In genomic region chr10:125006921-125007391, GRCh38 we compare ENCODE assay signal across 9 cellular contexts.
DNase-seq lines count a peak whose midpoint lies in the region; ATAC-seq, FAIRE-seq and TF ChIP-seq lines count a peak whose summit lies in the region.
"Had no signal": no experiment of that assay in that cellular context is flagged by ENCODE, and none has a peak within 500 bp of the region (broad histone marks: within the 10 kb centered on the region; RNA-seq: fewer than 3 reads in every experiment).

No MANE protein-coding gene starts in this region.

- H4K5ac ChIP-seq in mesendoderm (ENCODE audit: low read length), result no peak overlapping the region

- TF ChIP-seq CTCF in left ventricle myocardium inferior (IDR thresholded peaks at IDR 0.05; ENCODE audit: borderline replicate concordance) (no peak), fibroblast of mammary gland (conservative IDR thresholded peaks at IDR 0.05; ENCODE audit: control insufficient read depth, insufficient read depth, low read depth, low read length) (no peak), neural cell (IDR thresholded peaks at IDR 0.05; ENCODE audit: poor library complexity, severe bottlenecking) (no peak), colonic mucosa (IDR thresholded peaks at IDR 0.05) (no peak)

- no peak overlapping the region for H4K8ac ChIP-seq in mesendoderm (ENCODE audit: low read depth, low read length)

- H3K9ac ChIP-seq in neural cell (ENCODE audit: low read length) (no peak overlapping the region), mesendoderm (ENCODE audit: low read length) (no peak overlapping the region), colonic mucosa (ENCODE audit: low read depth in 2 of 2, low read length in 2 of 2) (no peak overlapping the region)

- no peak overlapping the region for H3K23ac ChIP-seq in mesendoderm (ENCODE audit: low read length)

- H3K4me3 ChIP-seq in left ventricle myocardium inferior (no peak overlapping the region), fibroblast of mammary gland (ENCODE audit: control insufficient read depth, low read depth, low read length) (no peak overlapping the region), neural cell (ENCODE audit: low read length) (no peak overlapping the region), mesendoderm (ENCODE audit: low read length) (no peak overlapping the region), colonic mucosa (no peak overlapping the region)

- H3K79me2 ChIP-seq in neural cell (replicated peaks; ENCODE audit: insufficient read depth, low read length) (peaks cover 17% of the 10 kb centered on the region), mesendoderm (ENCODE audit: control insufficient read depth, insufficient read depth, low read length) (peaks cover 67% of the 10 kb centered on the region)

- DNase-seq in Right ventricle myocardium superior (no peak), left ventricle myocardium inferior (no peak), fibroblast of mammary gland (ENCODE audit: low read depth) (peak; percentile 66), mesendoderm (no peak), GM12892 (ENCODE audit: insufficient read length) (no peak), glomerular visceral epithelial cell (ENCODE audit: extremely low spot score) (no peak), colonic mucosa (no peak)
- DNase-seq: brain microvascular endothelial cell had no signal

- no peak overlapping the region for H2AFZ ChIP-seq in neural cell (ENCODE audit: low read depth, low read length)

- no peaks in the 10 kb centered on the region for H4K20me1 ChIP-seq in neural cell (ENCODE audit: insufficient read depth)

- H3K4me1 ChIP-seq in left ventricle myocardium inferior (peaks cover 81% of the 10 kb centered on the region), mesendoderm (ENCODE audit: control insufficient read depth, low read depth, low read length) (peaks cover 5% of the 10 kb centered on the region), colonic mucosa (peaks cover 9% of the 10 kb centered on the region)

- H3K36me3 ChIP-seq in left ventricle myocardium inferior (peaks cover 12% of the 10 kb centered on the region), neural cell (ENCODE audit: insufficient read depth, low read length) (no peaks in the 10 kb centered on the region), mesendoderm (ENCODE audit: control insufficient read depth, insufficient read depth, low read length) (peaks cover 6% of the 10 kb centered on the region), colonic mucosa (peaks cover under 1% of the 10 kb centered on the region)
- H3K36me3 ChIP-seq: brain microvascular endothelial cell had no signal

- no peak for TF ChIP-seq POLR2A in GM12892 (IDR thresholded peaks at IDR 0.05; ENCODE audit: low read depth, low read length)

- intact Hi-C loops in Right ventricle myocardium superior (cut with DNase I), result no loop called here
- intact Hi-C loops in left ventricle myocardium inferior (cut with micrococcal nuclease), result no loop called here
- intact Hi-C loops in colonic mucosa (cut with DNase I), result no loop called here

- H3K27ac ChIP-seq in left ventricle myocardium inferior (replicated peaks) (no peak overlapping the region), neural cell (ENCODE audit: low read length) (peak overlapping the region; percentile 6), mesendoderm (ENCODE audit: low read depth, low read length) (no peak overlapping the region), colonic mucosa (no peak overlapping the region)
- H3K27ac ChIP-seq: brain microvascular endothelial cell had no signal

- no peak overlapping the region for H2BK15ac ChIP-seq in mesendoderm (replicated peaks; ENCODE audit: low read depth)

- no peak overlapping the region for H2AK5ac ChIP-seq in mesendoderm (ENCODE audit: low read length)

- no CpG with 5 or more reads among the region's 19 CpGs for WGBS in mesendoderm (ENCODE audit: extremely low coverage, insufficient coverage, low lambda C conversion rate)

- H2BK5ac ChIP-seq in mesendoderm (ENCODE audit: low read length), result no peak overlapping the region

- H3K4me2 ChIP-seq in neural cell (ENCODE audit: low read length) (no peak overlapping the region), mesendoderm (ENCODE audit: low read length) (no peak overlapping the region)

- FAIRE-seq in GM12892 (lab: Jason Lieb, UNC), result no peak

- no peak for TF ChIP-seq EP300 in neural cell (conservative IDR thresholded peaks at IDR 0.05; ENCODE audit: poor library complexity, severe bottlenecking)

- no peak overlapping the region for H3K18ac ChIP-seq in mesendoderm (ENCODE audit: low read length)

- H3K9me3 ChIP-seq in left ventricle myocardium inferior (replicated peaks) (no peaks in the 10 kb centered on the region), neural cell (ENCODE audit: low read length) (no peaks in the 10 kb centered on the region), colonic mucosa (no peaks in the 10 kb centered on the region)

- no peak for TF ChIP-seq RAD21 in neural cell (conservative IDR thresholded peaks at IDR 0.05)

- no peaks in the 10 kb centered on the region for H3K9me2 ChIP-seq in neural cell (ENCODE audit: insufficient read depth, low read length)

- no peaks in the 10 kb centered on the region for H3F3A ChIP-seq in neural cell (ENCODE audit: insufficient read depth, low read length, poor library complexity, severe bottlenecking)

- H3K56ac ChIP-seq in mesendoderm (ENCODE audit: low read length), result no peak overlapping the region

- ATAC-seq in Right ventricle myocardium superior (ENCODE audit: poor library complexity), result peak; percentile 7

- peaks cover 52% of the 10 kb centered on the region for H3K79me1 ChIP-seq in mesendoderm (ENCODE audit: low read length)

- no peak overlapping the region for H3K4ac ChIP-seq in mesendoderm (ENCODE audit: low read depth, low read length)

- H3K27me3 ChIP-seq in left ventricle myocardium inferior (ENCODE audit: low read depth), result no peaks in the 10 kb centered on the region
- H3K27me3 ChIP-seq in neural cell (ENCODE audit: insufficient read depth, low read depth, low read length), result no peaks in the 10 kb centered on the region
- H3K27me3 ChIP-seq in mesendoderm (ENCODE audit: insufficient read depth, low read length, poor library complexity), result no peaks in the 10 kb centered on the region
- no peaks in the 10 kb centered on the region for H3K27me3 ChIP-seq in colonic mucosa
- H3K27me3 ChIP-seq: brain microvascular endothelial cell had no signal

- no peak overlapping the region for H2BK120ac ChIP-seq in mesendoderm (ENCODE audit: low read depth, low read length)

TF ChIP-seq in neural cell, 6 proteins besides CTCF, POLR2A, EP300 and RAD21:
- TF ChIP-seq TAF1 (IDR thresholded peaks at IDR 0.05; ENCODE audit: low read depth), result no peak
- no peak for TF ChIP-seq POLR2AphosphoS5 (IDR thresholded peaks at IDR 0.05)
- TF ChIP-seq SMC3 (conservative IDR thresholded peaks at IDR 0.05; ENCODE audit: poor library complexity), result no peak
- TF ChIP-seq REST (IDR thresholded peaks at IDR 0.05; ENCODE audit: borderline replicate concordance), result no peak
- no peak for TF ChIP-seq EZH2 (IDR thresholded peaks at IDR 0.05; ENCODE audit: borderline replicate concordance, insufficient read depth, low read length, poor library complexity, severe bottlenecking)
- no peak for TF ChIP-seq MXI1 (conservative IDR thresholded peaks at IDR 0.05; ENCODE audit: poor library complexity, severe bottlenecking)
